In the genomic region with DNA sequence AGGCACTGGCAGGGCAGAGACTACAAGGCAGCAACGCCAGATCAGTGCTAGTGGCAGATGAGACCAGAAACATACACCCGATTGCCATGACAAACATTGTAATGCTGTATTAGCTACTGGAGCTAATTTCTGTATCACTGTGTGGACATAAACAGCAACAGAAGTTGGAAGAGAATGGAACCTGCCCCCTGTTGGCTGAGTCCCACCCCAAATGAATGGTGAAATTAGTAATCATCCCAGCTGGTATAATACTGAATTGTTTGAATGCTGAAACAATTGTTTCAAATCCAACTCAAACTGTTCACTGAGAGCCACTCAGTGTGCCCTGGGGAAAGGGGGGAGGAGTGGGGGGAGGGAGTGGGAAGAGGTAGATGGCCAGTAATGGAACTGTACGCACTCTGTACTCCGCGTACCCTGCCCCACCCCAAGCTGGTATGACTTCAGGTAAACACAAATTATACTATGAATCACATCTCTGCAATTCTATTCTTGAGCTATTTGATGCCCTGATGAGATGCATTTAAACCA, we compare ENCODE assay signal across 8 cellular contexts. TPM values are rescaled to one million over a fixed set of nuclear protein-coding genes. Genes with fewer than 3 reads are reported as not detected.
A peak's percentile ranks its signal among the peaks of the same experiment; 100 is the strongest.
DNase-seq lines count a peak whose midpoint lies in the region; ATAC-seq, FAIRE-seq and TF ChIP-seq lines count a peak whose summit lies in the region.

No MANE protein-coding gene starts in this region.

- H3K27ac ChIP-seq in esophagus squamous epithelium = peak overlapping the region; percentile 59 to 79 (median 67)

- no peak for TF ChIP-seq POLR2A in esophagus squamous epithelium (IDR thresholded peaks at IDR 0.05)

- no peaks in the 10 kb centered on the region for H3K36me3 ChIP-seq in esophagus squamous epithelium

- DNase-seq in activated CD4-positive, CD25-positive, alpha-beta regulatory T cell (lab: John Stamatoyannopoulos, UW) = no peak
- peak; percentile 22 for DNase-seq in RCC 7860 (ENCODE audit: low spot score)
- no peak for DNase-seq in esophagus squamous epithelium (lab: John Stamatoyannopoulos, UW)
- DNase-seq in superior temporal gyrus (ENCODE audit: extremely low spot score) = peak; percentile 57
- no peak for DNase-seq in C1 segment of cervical spinal cord (lab: John Stamatoyannopoulos, UW)
- no peak for DNase-seq in OCI-M2 (lab: John Stamatoyannopoulos, UW; ENCODE audit: unreplicated experiment)

- intact Hi-C loops in esophagus squamous epithelium (cut with DNase I) = no loop called here

- no peaks in the 10 kb centered on the region for H3K27me3 ChIP-seq in esophagus squamous epithelium

- 27 to 47% methylated on average over 5 of the region's 5 CpGs for WGBS in esophagus squamous epithelium, 2 donors

- TF ChIP-seq CTCF in esophagus squamous epithelium (IDR thresholded peaks at IDR 0.05) = peak in 3 of 6 experiments; percentile 12 to 36 (median 13)

- peaks cover 6 to 24% (median 14%) of the 10 kb centered on the region in 3 donors for H3K4me1 ChIP-seq in esophagus squamous epithelium

- H3K4me3 ChIP-seq in esophagus squamous epithelium = no peak overlapping the region

- peaks cover 0 to 25% (median 11%) of the 10 kb centered on the region in 3 donors for H3K9me3 ChIP-seq in esophagus squamous epithelium

- FAIRE-seq in RCC 7860 (lab: Jason Lieb, UNC) = no peak

- peak; percentile 71 to 73 for ATAC-seq in activated CD4-positive, CD25-positive, alpha-beta regulatory T cell treated with anti-CD3 and anti-CD28 coated beads, Interleukin-2, amount 50 U/mL, for 24 hours
- no peak for ATAC-seq in HG03095 (IDR thresholded peaks at IDR 0.05; ENCODE audit: unreplicated experiment)

RNA-seq across cellular contexts. Expression of a gene that starts 11.2 kb away (rescaled TPM):
- total RNA-seq in esophagus squamous epithelium = 1 to 10 TPM; 2.4 to 6.9 (median 6.0) TPM

RNA-seq across cellular contexts. Expression of a gene that starts 40.9 kb away (rescaled TPM):
- total RNA-seq in esophagus squamous epithelium = 10 to 100 TPM; 18.9 to 38.7 (median 26.4) TPM

Comparison
In these comparisons a context has a peak if more than half of its experiments do, and no peak if none do; other contexts are left out.
1. DNase-seq: peak in RCC 7860 (single experiment) and superior temporal gyrus (single experiment); none in activated CD4-positive, CD25-positive, alpha-beta regulatory T cell (0 of 4), esophagus squamous epithelium (single experiment), C1 segment of cervical spinal cord (0 of 14) and OCI-M2 (single experiment).